1 cellular context compared by ENCODE assay signal in genomic region chr10:80662429-80663211, GRCh38.
TF ChIP-seq lines count a peak whose summit lies in the region.

No MANE protein-coding gene starts in this region.

TF ChIP-seq in K562, 482 proteins besides CTCF, POLR2A, EP300 and RAD21 (continued from another document and continues in another):
- TF ChIP-seq DACH1 (IDR thresholded peaks at IDR 0.05; ENCODE audit: partially characterized antibody) (peak; percentile 100), CCNT2 (IDR thresholded peaks at IDR 0.05; ENCODE audit: borderline replicate concordance, extremely low read depth, insufficient read length, low read depth, low read length) (no peak), MEIS2 (IDR thresholded peaks at IDR 0.05; ENCODE audit: partially characterized antibody) (peak; percentile 3), STAG1 (CRISPR knock-in tag; IDR thresholded peaks at IDR 0.05; ENCODE audit: borderline replicate concordance) (peak; percentile 59; the same call in 1 of the 2 replicates), ZBTB7A (IDR thresholded peaks at IDR 0.05; ENCODE audit: borderline replicate concordance, control insufficient read depth, low read depth, low read length) (no peak), XRCC5 (IDR thresholded peaks at IDR 0.05; ENCODE audit: low read depth, low read length) (peak; percentile 82; the same call in 1 of the 2 replicates), SMC3 (conservative IDR thresholded peaks at IDR 0.05; ENCODE audit: insufficient read depth, low read depth, low read length) (peak; percentile 65), ARID3A (IDR thresholded peaks at IDR 0.05; ENCODE audit: borderline replicate concordance, low read depth, low read length) (0 out of 2 replicates have a peak, but pooled peaks have one; percentile 51), GTF2F1 (IDR thresholded peaks at IDR 0.05; ENCODE audit: low read depth, low read length) (no peak), HNRNPUL1 (IDR thresholded peaks at IDR 0.05; ENCODE audit: low read length) (no peak), EGR1 (conservative IDR thresholded peaks at IDR 0.05) (no peak), AFF4 (CRISPR knock-in tag; IDR thresholded peaks at IDR 0.05) (0 out of 2 replicates have a peak, but pooled peaks have one; percentile 17), HDAC2 (IDR thresholded peaks at IDR 0.05) (peak; percentile 85), JUND (IDR thresholded peaks at IDR 0.05; ENCODE audit: borderline replicate concordance, low read depth, low read length) (0 out of 2 replicates have a peak, but pooled peaks have one; percentile 28), JUND (tag; IDR thresholded peaks at IDR 0.05; ENCODE audit: borderline replicate concordance, low read depth, low read length) (no peak; the same call in 2 of the 3 replicates), GATA2 (CRISPR knock-in tag; IDR thresholded peaks at IDR 0.05) (peak; percentile 97), SPI1 (IDR thresholded peaks at IDR 0.05; ENCODE audit: borderline replicate concordance, low read depth, low read length) (0 out of 2 replicates have a peak, but pooled peaks have one; percentile 4), ZNF134 (CRISPR knock-in tag; conservative IDR thresholded peaks at IDR 0.05) (no peak), KLF16 (IDR thresholded peaks at IDR 0.05) (peak; percentile 54; the same call in 1 of the 2 replicates), CXXC5 (CRISPR knock-in tag; IDR thresholded peaks at IDR 0.05) (peak; percentile 12; the same call in 1 of the 2 replicates), SMARCA5 (IDR thresholded peaks at IDR 0.05) (0 out of 2 replicates have a peak, but pooled peaks have one; percentile 35), ZC3H11A (IDR thresholded peaks at IDR 0.05; ENCODE audit: low read depth, low read length) (peak; percentile 98), MCM7 (IDR thresholded peaks at IDR 0.05) (0 out of 4 replicates have a peak, but pooled peaks of 1 of the 2 experiments have one; percentile 52), ZNF644 (tag; IDR thresholded peaks at IDR 0.05; ENCODE audit: low read depth) (no peak), SRF (CRISPR knock-in tag; IDR thresholded peaks at IDR 0.05) (no peak), ARID4B (CRISPR knock-in tag; IDR thresholded peaks at IDR 0.05) (no peak)
- TF ChIP-seq, protein P1, sequence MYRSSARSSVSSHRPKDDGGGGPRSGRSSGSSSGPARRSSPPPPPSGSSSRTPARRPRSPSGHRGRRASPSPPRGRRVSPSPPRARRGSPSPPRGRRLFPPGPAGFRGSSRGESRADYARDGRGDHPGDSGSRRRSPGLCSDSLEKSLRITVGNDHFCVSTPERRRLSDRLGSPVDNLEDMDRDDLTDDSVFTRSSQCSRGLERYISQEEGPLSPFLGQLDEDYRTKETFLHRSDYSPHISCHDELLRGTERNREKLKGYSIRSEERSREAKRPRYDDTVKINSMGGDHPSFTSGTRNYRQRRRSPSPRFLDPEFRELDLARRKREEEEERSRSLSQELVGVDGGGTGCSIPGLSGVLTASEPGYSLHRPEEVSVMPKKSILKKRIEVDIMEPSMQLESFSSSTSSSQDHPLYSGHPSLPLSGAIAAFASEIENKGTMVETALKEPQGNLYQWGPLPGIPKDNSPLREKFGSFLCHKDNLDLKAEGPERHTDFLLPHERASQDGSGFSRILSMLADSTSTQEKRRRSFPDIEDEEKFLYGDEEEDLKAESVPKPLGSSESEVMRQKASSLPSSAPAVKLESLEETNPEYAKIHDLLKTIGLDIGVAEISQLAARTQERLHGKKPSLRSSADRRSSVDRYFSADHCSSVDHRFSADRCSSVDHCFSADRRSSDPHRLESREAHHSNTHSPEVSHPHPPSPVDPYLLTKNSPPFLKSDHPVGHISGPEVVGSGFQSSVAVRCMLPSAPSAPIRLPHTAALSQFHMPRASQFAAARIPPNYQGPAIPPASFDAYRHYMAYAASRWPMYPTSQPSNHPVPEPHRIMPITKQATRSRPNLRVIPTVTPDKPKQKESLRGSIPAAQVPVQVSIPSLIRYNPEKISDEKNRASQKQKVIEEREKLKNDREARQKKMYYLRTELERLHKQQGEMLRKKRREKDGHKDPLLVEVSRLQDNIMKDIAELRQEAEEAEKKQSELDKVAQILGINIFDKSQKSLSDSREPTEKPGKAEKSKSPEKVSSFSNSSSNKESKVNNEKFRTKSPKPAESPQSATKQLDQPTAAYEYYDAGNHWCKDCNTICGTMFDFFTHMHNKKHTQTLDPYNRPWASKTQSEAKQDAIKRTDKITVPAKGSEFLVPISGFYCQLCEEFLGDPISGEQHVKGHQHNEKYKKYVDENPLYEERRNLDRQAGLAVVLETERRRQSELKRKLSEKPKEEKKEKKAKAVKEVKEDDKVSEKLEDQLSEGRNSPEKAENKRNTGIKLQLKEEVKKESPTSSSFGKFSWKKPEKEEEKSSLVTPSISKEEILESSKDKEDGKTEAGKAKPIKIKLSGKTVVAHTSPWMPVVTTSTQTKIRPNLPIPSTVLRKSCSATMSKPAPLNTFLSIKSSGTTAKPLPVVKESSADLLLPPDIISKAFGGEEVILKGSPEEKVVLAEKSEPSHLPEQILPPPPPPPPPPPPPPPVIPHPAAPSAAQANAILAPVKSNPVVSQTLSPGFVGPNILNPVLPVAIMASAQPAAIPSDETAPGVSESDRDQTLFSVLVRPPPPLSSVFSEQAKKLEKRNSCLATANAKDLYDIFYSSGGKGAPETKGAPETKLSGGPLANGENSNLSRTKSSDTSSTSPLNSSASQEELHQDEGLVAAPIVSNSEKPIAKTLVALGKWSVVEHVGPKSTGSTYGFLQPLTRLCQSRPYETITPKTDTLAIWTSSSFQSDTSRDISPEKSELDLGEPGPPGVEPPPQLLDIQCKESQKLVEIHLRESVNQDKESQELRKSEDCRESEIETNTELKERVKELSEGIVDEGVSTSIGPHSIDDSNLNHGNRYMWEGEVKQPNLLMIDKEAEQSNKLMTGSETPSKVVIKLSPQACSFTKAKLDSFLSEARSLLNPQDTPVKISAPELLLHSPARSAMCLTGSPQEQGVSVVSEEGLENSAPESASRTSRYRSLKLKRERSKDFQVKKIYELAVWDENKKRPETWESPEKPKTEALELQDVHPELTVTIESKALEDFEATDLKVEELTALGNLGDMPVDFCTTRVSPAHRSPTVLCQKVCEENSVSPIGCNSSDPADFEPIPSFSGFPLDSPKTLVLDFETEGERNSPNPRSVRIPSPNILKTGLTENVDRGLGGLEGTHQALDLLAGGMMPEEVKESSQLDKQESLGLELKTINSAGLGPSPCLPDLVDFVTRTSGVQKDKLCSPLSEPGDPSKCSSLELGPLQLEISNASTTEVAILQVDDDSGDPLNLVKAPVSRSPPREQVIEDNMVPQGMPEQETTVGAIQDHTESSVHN (IDR thresholded peaks at IDR 0.05; ENCODE audit: borderline replicate concordance in 1 of 2, low read depth in 1 of 2): no peak
- TF ChIP-seq, protein P2, sequence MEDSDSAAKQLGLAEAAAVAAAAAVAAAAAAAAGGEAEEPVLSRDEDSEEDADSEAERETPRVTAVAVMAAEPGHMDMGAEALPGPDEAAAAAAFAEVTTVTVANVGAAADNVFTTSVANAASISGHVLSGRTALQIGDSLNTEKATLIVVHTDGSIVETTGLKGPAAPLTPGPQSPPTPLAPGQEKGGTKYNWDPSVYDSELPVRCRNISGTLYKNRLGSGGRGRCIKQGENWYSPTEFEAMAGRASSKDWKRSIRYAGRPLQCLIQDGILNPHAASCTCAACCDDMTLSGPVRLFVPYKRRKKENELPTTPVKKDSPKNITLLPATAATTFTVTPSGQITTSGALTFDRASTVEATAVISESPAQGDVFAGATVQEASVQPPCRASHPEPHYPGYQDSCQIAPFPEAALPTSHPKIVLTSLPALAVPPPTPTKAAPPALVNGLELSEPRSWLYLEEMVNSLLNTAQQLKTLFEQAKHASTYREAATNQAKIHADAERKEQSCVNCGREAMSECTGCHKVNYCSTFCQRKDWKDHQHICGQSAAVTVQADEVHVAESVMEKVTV (CRISPR knock-in tag; IDR thresholded peaks at IDR 0.05): peak; percentile 32; the same call in 1 of the 2 replicates
- TF ChIP-seq, protein P3, sequence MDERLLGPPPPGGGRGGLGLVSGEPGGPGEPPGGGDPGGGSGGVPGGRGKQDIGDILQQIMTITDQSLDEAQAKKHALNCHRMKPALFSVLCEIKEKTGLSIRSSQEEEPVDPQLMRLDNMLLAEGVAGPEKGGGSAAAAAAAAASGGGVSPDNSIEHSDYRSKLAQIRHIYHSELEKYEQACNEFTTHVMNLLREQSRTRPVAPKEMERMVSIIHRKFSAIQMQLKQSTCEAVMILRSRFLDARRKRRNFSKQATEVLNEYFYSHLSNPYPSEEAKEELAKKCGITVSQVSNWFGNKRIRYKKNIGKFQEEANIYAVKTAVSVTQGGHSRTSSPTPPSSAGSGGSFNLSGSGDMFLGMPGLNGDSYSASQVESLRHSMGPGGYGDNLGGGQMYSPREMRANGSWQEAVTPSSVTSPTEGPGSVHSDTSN (CRISPR knock-in tag; IDR thresholded peaks at IDR 0.05; ENCODE audit: low read depth): no peak
- TF ChIP-seq, protein P3 (tag; conservative IDR thresholded peaks at IDR 0.05; ENCODE audit: low read depth): peak; percentile 39
